Comparison of ENCODE assay signal across 8 cellular contexts in the genomic region with DNA sequence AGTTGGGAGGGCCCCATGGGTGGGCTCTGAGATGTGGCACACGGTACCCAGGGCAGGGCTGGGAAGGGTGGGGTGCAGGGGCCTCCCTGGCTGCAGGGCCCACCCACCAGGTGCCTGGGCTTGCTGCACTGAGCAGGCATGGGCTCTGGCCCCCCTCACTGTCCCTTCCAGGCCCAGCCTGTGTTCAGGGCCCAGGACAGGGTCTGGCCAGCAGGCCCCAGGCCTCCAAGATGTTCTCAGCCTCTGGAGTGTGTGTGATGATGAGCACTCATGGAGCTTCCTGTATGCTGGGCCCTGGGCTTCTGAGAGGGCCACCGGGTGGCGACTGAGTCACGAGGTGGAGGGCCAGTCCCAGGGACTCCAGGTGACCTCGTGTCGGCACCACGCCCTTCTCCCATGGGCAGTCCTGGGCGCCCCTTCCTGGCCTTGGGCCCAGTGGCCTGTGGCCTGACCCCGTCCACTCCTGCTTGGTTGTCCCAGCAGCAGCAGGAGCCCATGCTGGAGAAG. TPM values are rescaled to one million over a fixed set of nuclear protein-coding genes. Genes with fewer than 3 reads are reported as not detected.
DNase-seq lines count a peak whose midpoint lies in the region; ATAC-seq and TF ChIP-seq lines count a peak whose summit lies in the region.

No MANE protein-coding gene starts in this region.

- CTCF ChIA-PET in GM10248 (lab: Yijun Ruan, JAX), result interaction anchor here (1.5 kb wide), 1 partner anchor 247 kb away, joined by 3 read pairs; no protein-coding TSS in a partner anchor

- H3K36me3 ChIP-seq in cardiac muscle cell (no peaks in the 10 kb centered on the region), SJCRH30 (no peaks in the 10 kb centered on the region), esophagus (ENCODE audit: control insufficient read depth in 2 of 2, insufficient read depth in 2 of 2, low read length in 1 of 2) (no peaks in the 10 kb centered on the region), psoas muscle (ENCODE audit: insufficient read depth in 1 of 2, low read depth in 1 of 2) (no peaks in the 10 kb centered on the region)

- WGBS in esophagus, 2 donors, result 24 to 29% methylated on average over 8 to 9 of the region's 9 CpGs
- 63 to 75% (median 64%) methylated on average over 9 of the region's 9 CpGs for WGBS in psoas muscle, 3 donors

- DNase-seq in cardiac muscle cell (ENCODE audit: low read depth in 1 of 2, low spot score in 1 of 2), result peak in 1 of 2 donors; percentile 27
- no peak for DNase-seq in Right ventricle myocardium inferior (ENCODE audit: missing footprints)
- no peak for DNase-seq in SJCRH30
- no peak for DNase-seq in psoas muscle
- DNase-seq in GM10248 (ENCODE audit: extremely low spot score), result no peak
- no peak for DNase-seq in NCI-H2227 (lab: John Stamatoyannopoulos, UW; ENCODE audit: unreplicated experiment)
- no peak for DNase-seq in NCI-H187 treated with DMSO at 0.1 percent for 48 hours (lab: John Stamatoyannopoulos, UW)

- H3K27ac ChIP-seq in cardiac muscle cell, result no peak overlapping the region
- no peak overlapping the region for H3K27ac ChIP-seq in SJCRH30
- peak overlapping the region; percentile 24 to 71 for H3K27ac ChIP-seq in esophagus (ENCODE audit: low read depth in 2 of 2, low read length in 1 of 2)
- peak overlapping the region; percentile 63 for H3K27ac ChIP-seq in psoas muscle

- POLR2A ChIA-PET in GM10248 (lab: Yijun Ruan, JAX), result no interaction called here

- H3K27me3 ChIP-seq in cardiac muscle cell (no peaks in the 10 kb centered on the region), SJCRH30 (peaks cover 10% of the 10 kb centered on the region), esophagus (ENCODE audit: control insufficient read depth in 1 of 2, insufficient read depth in 2 of 2, low read length in 2 of 2) (no peaks in the 10 kb centered on the region), psoas muscle (ENCODE audit: insufficient read depth in 3 of 3, low read length in 2 of 3) (peaks cover 0 to 8% (median 3%) of the 10 kb centered on the region in 3 donors)

- H3K4me3 ChIP-seq in cardiac muscle cell (peak overlapping the region; percentile 10), SJCRH30 (peak overlapping the region; percentile 45), esophagus (ENCODE audit: low read depth in 1 of 2, low read length in 2 of 2) (peak overlapping the region; percentile 54 to 61), psoas muscle (peak overlapping the region; percentile 67)

- H3K9me3 ChIP-seq in cardiac muscle cell (ENCODE audit: low read depth), result no peaks in the 10 kb centered on the region
- no peaks in the 10 kb centered on the region for H3K9me3 ChIP-seq in SJCRH30 (replicated peaks)
- H3K9me3 ChIP-seq in esophagus (ENCODE audit: control insufficient read depth in 2 of 2, insufficient read depth in 1 of 2, low read depth in 1 of 2, low read length in 1 of 2), result no peaks in the 10 kb centered on the region
- no peaks in the 10 kb centered on the region for H3K9me3 ChIP-seq in psoas muscle

- H3K4me1 ChIP-seq in cardiac muscle cell (ENCODE audit: low read depth) (peaks cover 45% of the 10 kb centered on the region), SJCRH30 (peaks cover 23% of the 10 kb centered on the region), esophagus (ENCODE audit: control insufficient read depth in 2 of 2, insufficient read depth in 2 of 2, low read length in 1 of 2) (peaks cover 9 to 19% of the 10 kb centered on the region in 2 donors), psoas muscle (peaks cover 5% of the 10 kb centered on the region)

- intact Hi-C loops in Right ventricle myocardium inferior (cut with DNase I) (loop anchor here (5.0 kb wide), 1 partner anchor 46 kb away; no protein-coding TSS in a partner anchor), psoas muscle (cut with DNase I) (no loop called here)

- ATAC-seq in Right ventricle myocardium inferior (no peak), psoas muscle (peak in 3 of 4 donors; percentile 14 to 30 (median 18))

- TF ChIP-seq CTCF in cardiac muscle cell (IDR thresholded peaks at IDR 0.05; ENCODE audit: low read depth, low read length), result no peak
- no peak for TF ChIP-seq CTCF in psoas muscle (IDR thresholded peaks at IDR 0.05)
- TF ChIP-seq CTCF in GM10248 (IDR thresholded peaks at IDR 0.05; ENCODE audit: control extremely low read depth, extremely low read depth, low read depth, missing control alignments), result no peak

RNA-seq across cellular contexts. Expression of a gene that starts 55.9 kb away (rescaled TPM):
- total RNA-seq in cardiac muscle cell (not detected in 2 replicates), Right ventricle myocardium inferior (0.32 TPM), psoas muscle (under 1 TPM in 2 of 4 donors, not detected in 2; 0.17 to 0.38 TPM)
- polyA plus RNA-seq in cardiac muscle cell (not detected in 2 replicates), esophagus (under 1 TPM; 0.35 to 0.65 TPM), psoas muscle (under 1 TPM; 0.09 to 0.32 (median 0.12) TPM)
- total RNA-seq in SJCRH30 (2014; rRNA removed; shearing (Covaris generic)), result not detected in 2 replicates

Comparison
In these comparisons a context has a peak if more than half of its experiments do, and no peak if none do; other contexts are left out.
1. H3K27ac ChIP-seq: peak in esophagus (2 of 2) and psoas muscle (single experiment); none in cardiac muscle cell (single experiment) and SJCRH30 (single experiment).
2. H3K4me3 ChIP-seq: peak in every context shown above with its lines; median percentile 67 in psoas muscle; 58 in esophagus; 45 in SJCRH30; 10 in cardiac muscle cell.